Comparison of ENCODE assay signal across 12 cellular contexts in the genomic region with DNA sequence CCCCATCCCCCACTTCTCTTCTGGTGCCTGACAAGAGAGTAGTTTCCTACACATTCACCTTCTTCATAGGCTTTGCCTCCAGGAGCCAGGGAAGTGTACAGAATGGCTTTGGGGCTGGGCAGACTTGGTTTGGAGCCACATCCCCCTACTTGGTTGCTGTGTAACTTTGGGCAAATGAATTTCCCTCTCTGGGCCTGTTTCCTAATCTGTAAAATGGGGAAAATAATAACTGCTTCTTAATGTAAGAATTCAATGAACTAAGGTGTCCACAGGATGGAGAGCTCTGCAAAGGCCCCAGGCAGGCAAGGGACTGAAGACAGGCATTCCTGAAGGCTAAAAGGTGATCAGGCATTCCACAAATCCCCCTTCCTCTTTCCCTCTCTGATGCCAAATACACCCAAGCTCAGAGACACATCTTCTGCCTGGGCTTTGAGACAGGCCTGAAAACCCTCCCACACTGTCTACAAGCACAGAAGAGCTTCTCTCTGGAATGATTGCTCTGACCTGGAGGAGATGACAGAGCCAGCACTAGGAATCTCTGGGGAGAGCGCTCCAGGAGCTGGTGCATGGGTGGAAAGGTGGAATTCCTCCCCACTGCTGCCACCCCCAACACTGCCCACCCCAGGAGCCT. TPM values are rescaled to one million over a fixed set of nuclear protein-coding genes. Genes with fewer than 3 reads are reported as not detected.
DNase-seq lines count a peak whose midpoint lies in the region; ATAC-seq and TF ChIP-seq lines count a peak whose summit lies in the region.
"Had no signal": no experiment of that assay in that cellular context is flagged by ENCODE, and none has a peak within 500 bp of the region (broad histone marks: within the 10 kb centered on the region; RNA-seq: fewer than 3 reads in every experiment).

No MANE protein-coding gene starts in this region.

- H3K27me3 Mint-ChIP-seq in brain, result peaks cover 5% of the 10 kb centered on the region
- H3K27me3 Mint-ChIP-seq in naive thymus-derived CD8-positive, alpha-beta T cell, result no peaks in the 10 kb centered on the region
- H3K27me3 Mint-ChIP-seq in stimulated activated naive CD8-positive, alpha-beta T cell treated with anti-CD3 and anti-CD28 coated beads, Interleukin-15, amount 100 ng/mL, for 72 hours, result no peaks in the 10 kb centered on the region

- no peak overlapping the region for H3K4me3 ChIP-seq in DOHH2 (ENCODE audit: low read length)

- POLR2A ChIA-PET in naive thymus-derived CD8-positive, alpha-beta T cell (lab: Charles Lee), result no interaction called here

- peaks cover 51% of the 10 kb centered on the region for H3K4me1 Mint-ChIP-seq in brain
- peaks cover 5 to 27% (median 20%) of the 10 kb centered on the region in 4 donors for H3K4me1 Mint-ChIP-seq in naive thymus-derived CD8-positive, alpha-beta T cell
- H3K4me1 Mint-ChIP-seq in stimulated activated naive CD8-positive, alpha-beta T cell treated with anti-CD3 and anti-CD28 coated beads, Interleukin-15, amount 100 ng/mL, for 72 hours, result peaks cover 27% of the 10 kb centered on the region

- H3K27ac Mint-ChIP-seq in brain, result peak overlapping the region; percentile 50 to 99 (median 77)
- H3K27ac Mint-ChIP-seq in naive thymus-derived CD8-positive, alpha-beta T cell, result peak overlapping the region in 8 of 10 donors; percentile 7 to 86 (median 56)
- peak overlapping the region in 1 of 2 donors; percentile 8 for H3K27ac Mint-ChIP-seq in stimulated activated naive CD8-positive, alpha-beta T cell treated with anti-CD3 and anti-CD28 coated beads, Interleukin-15, amount 100 ng/mL, for 72 hours

- DNase-seq in M059J (ENCODE audit: low read depth) (peak; percentile 34), amygdala (lab: John Stamatoyannopoulos, UW) (no peak)
- no peak for DNase-seq in naive thymus-derived CD8-positive, alpha-beta T cell
- no peak for DNase-seq in stimulated activated naive CD8-positive, alpha-beta T cell treated with anti-CD3 and anti-CD28 coated beads, Interleukin-15, amount 100 ng/mL, for 72 hours
- DNase-seq: activated CD8-positive, alpha-beta memory T cell treated with anti-CD3 and anti-CD28 coated beads, Interleukin-2, amount 50 U/mL, for 48 hours; amniotic stem cell had no signal

- no peaks in the 10 kb centered on the region for H3K36me3 ChIP-seq in DOHH2 (ENCODE audit: control insufficient read depth, low read length)

- H3K27me3 ChIP-seq in DOHH2 (ENCODE audit: control insufficient read depth, low read length), result no peaks in the 10 kb centered on the region
- H3K27me3 ChIP-seq: foreskin keratinocyte had no signal

- no peaks in the 10 kb centered on the region for H3K9me2 ChIP-seq in DOHH2 (replicated peaks; ENCODE audit: control insufficient read depth, low read length)

- peaks cover 18% of the 10 kb centered on the region for H3K4me1 ChIP-seq in DOHH2 (ENCODE audit: control insufficient read depth, low read length)

- no peaks in the 10 kb centered on the region for H3K9me3 ChIP-seq in DOHH2 (ENCODE audit: control insufficient read depth, insufficient read depth, low read length)

- no peaks in the 10 kb centered on the region for H3K79me2 ChIP-seq in DOHH2 (ENCODE audit: control insufficient read depth, low read length)

- no peaks in the 10 kb centered on the region for H3K9me3 Mint-ChIP-seq in brain
- no peaks in the 10 kb centered on the region for H3K9me3 Mint-ChIP-seq in naive thymus-derived CD8-positive, alpha-beta T cell
- H3K9me3 Mint-ChIP-seq in stimulated activated naive CD8-positive, alpha-beta T cell treated with anti-CD3 and anti-CD28 coated beads, Interleukin-15, amount 100 ng/mL, for 72 hours, result no peaks in the 10 kb centered on the region

- ATAC-seq in naive thymus-derived CD8-positive, alpha-beta T cell, result no peak
- ATAC-seq in GM18870 (IDR thresholded peaks at IDR 0.05; ENCODE audit: unreplicated experiment), result no peak
- no peak for ATAC-seq in stimulated activated naive CD8-positive, alpha-beta T cell treated with anti-CD3 and anti-CD28 coated beads, Interleukin-15, amount 100 ng/mL, for 72 hours
- no peak for ATAC-seq in HG03196 (IDR thresholded peaks at IDR 0.05; ENCODE audit: unreplicated experiment)

- peaks cover 4% of the 10 kb centered on the region for H3K36me3 Mint-ChIP-seq in brain
- no peaks in the 10 kb centered on the region for H3K36me3 Mint-ChIP-seq in naive thymus-derived CD8-positive, alpha-beta T cell

- no peaks in the 10 kb centered on the region for H3F3A ChIP-seq in DOHH2 (ENCODE audit: control insufficient read depth, insufficient read depth)

- no peak overlapping the region for H3K27ac ChIP-seq in DOHH2 (ENCODE audit: low read depth, low read length)
- H3K27ac ChIP-seq: foreskin keratinocyte had no signal

- H3K4me2 ChIP-seq in DOHH2 (ENCODE audit: low read length), result peak overlapping the region; percentile 15; the same call in 1 of the 2 replicates

- H3K4me3 Mint-ChIP-seq in brain, result peak overlapping the region in 4 of 5 experiments; percentile 6 to 65 (median 10)
- H3K4me3 Mint-ChIP-seq in naive thymus-derived CD8-positive, alpha-beta T cell, result no peak overlapping the region
- H3K4me3 Mint-ChIP-seq in stimulated activated naive CD8-positive, alpha-beta T cell treated with anti-CD3 and anti-CD28 coated beads, Interleukin-15, amount 100 ng/mL, for 72 hours, result no peak overlapping the region

- no peaks in the 10 kb centered on the region for H4K20me1 ChIP-seq in DOHH2 (ENCODE audit: control insufficient read depth, insufficient read depth, low read depth, low read length)

- TF ChIP-seq CTCF in DOHH2 (IDR thresholded peaks at IDR 0.05; ENCODE audit: low read depth, low read length, poor library complexity, severe bottlenecking) (no peak), brain (conservative IDR thresholded peaks at IDR 0.05) (no peak)

RNA-seq across cellular contexts. Expression of a gene that starts 6.9 kb away (rescaled TPM):
- not detected in 2 replicates for total RNA-seq in M059J (2014; rRNA removed; shearing (Covaris generic))
- not detected for polyA plus RNA-seq in brain (ENCODE audit: insufficient read depth, low read depth, low replicate concordance)
- under 1 TPM; 0.41 to 0.57 TPM for total RNA-seq in naive thymus-derived CD8-positive, alpha-beta T cell
- under 1 TPM in 1 of 3 donors, not detected in 2; 0.18 TPM for polyA plus RNA-seq in naive thymus-derived CD8-positive, alpha-beta T cell
- total RNA-seq: foreskin keratinocyte, kidney epithelial cell had no signal
- polyA plus RNA-seq: foreskin keratinocyte had no signal

Comparison
In these comparisons a context has a peak if more than half of its experiments do, and no peak if none do; other contexts are left out.
1. H3K4me3 Mint-ChIP-seq: peak in brain (4 of 5); none in naive thymus-derived CD8-positive, alpha-beta T cell (0 of 10) and stimulated activated naive CD8-positive, alpha-beta T cell treated with anti-CD3 and anti-CD28 coated beads, Interleukin-15, amount 100 ng/mL, for 72 hours (0 of 2).